In genomic region chr7:129093867-129094456, GRCh38 we compare ENCODE assay signal across 18 cellular contexts.
"Had no signal": no experiment of that assay in that cellular context is flagged by ENCODE, and none has a peak within 500 bp of the region (broad histone marks: within the 10 kb centered on the region; RNA-seq: fewer than 3 reads in every experiment).

No MANE protein-coding gene starts in this region.

- H3K27me3 ChIP-seq: adrenal gland, cardiac muscle cell, transverse colon, vagina had no signal

- H3K9me3 Mint-ChIP-seq: natural killer cell treated with Interleukin-12 subunit alpha and Interleukin-12 subunit beta and Interleukin-15 and Interleukin-18, amount 100 ng/mL, for 72 hours had no signal

- H3K36me3 ChIP-seq: adrenal gland, cardiac muscle cell, prostate gland, transverse colon, vagina had no signal

- H3K4me3 ChIP-seq: adrenal gland, cardiac muscle cell, prostate gland, skin epidermis, transverse colon, vagina had no signal

- H3K4me1 ChIP-seq: prostate gland, vagina had no signal

- DNase-seq: activated effector memory CD4-positive, alpha-beta T cell treated with Interleukin-2 at 50 U/mL for 16 hours; activated naive CD4-positive, alpha-beta T cell treated with anti-CD3 and anti-CD28 coated beads, Interleukin-2, amount 50 U/mL, for 16 hours; adrenal gland; erythroblast; occipital lobe; right cardiac atrium; stimulated activated CD4-positive, alpha-beta T cell treated with anti-CD3 and anti-CD28 coated beads, Interleukin-15, amount 100 ng/mL, for 24 hours; stimulated activated CD4-positive, alpha-beta T cell treated with anti-CD3 and anti-CD28 coated beads, Interleukin-4, amount 100 ng/mL, for 1 hour; stimulated activated naive CD4-positive, alpha-beta T cell; T1000; transverse colon had no signal

- H3K4me3 Mint-ChIP-seq: natural killer cell treated with Interleukin-12 subunit alpha and Interleukin-12 subunit beta and Interleukin-15 and Interleukin-18, amount 100 ng/mL, for 72 hours had no signal

- H3K27ac Mint-ChIP-seq: natural killer cell treated with Interleukin-12 subunit alpha and Interleukin-12 subunit beta and Interleukin-15 and Interleukin-18, amount 100 ng/mL, for 72 hours had no signal

- ATAC-seq: activated CD4-positive, CD25-positive, alpha-beta regulatory T cell treated with anti-CD3 and anti-CD28 coated beads, Interleukin-2, amount 50 U/mL, for 24 hours; left lobe of liver; natural killer cell treated with Interleukin-12 subunit alpha and Interleukin-12 subunit beta and Interleukin-15 and Interleukin-18, amount 100 ng/mL, for 72 hours; right cardiac atrium had no signal

- H3K9me3 ChIP-seq: adrenal gland, prostate gland, transverse colon, vagina had no signal

- H3K36me3 Mint-ChIP-seq: natural killer cell treated with Interleukin-12 subunit alpha and Interleukin-12 subunit beta and Interleukin-15 and Interleukin-18, amount 100 ng/mL, for 72 hours had no signal

- H3K27ac ChIP-seq: adrenal gland, cardiac muscle cell, prostate gland, skin epidermis, transverse colon, vagina had no signal

- H3K27me3 Mint-ChIP-seq: natural killer cell treated with Interleukin-12 subunit alpha and Interleukin-12 subunit beta and Interleukin-15 and Interleukin-18, amount 100 ng/mL, for 72 hours had no signal
